Comparison of ENCODE assay signal across 14 cellular contexts in the genomic region with DNA sequence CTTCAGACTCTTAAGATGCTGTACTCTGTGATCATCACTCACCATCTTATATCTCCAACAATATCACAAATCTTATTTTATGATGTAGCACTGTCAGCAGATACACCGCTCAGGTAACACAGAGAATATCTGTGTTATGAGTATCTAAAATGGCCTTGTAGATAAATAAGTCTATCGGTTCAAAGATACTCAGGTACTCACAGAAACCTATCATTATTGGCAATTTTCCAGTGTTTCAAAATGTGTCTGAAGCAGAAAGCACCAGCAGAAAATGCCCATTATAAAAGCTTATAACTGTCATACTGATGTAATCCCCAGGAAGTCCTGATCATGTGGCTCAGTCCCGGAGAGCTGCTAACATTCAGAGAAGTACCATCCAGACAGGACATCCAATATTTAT.
"Had no signal": no experiment of that assay in that cellular context is flagged by ENCODE, and none has a peak within 500 bp of the region (broad histone marks: within the 10 kb centered on the region; RNA-seq: fewer than 3 reads in every experiment).

No MANE protein-coding gene starts in this region.

- H3K27me3 ChIP-seq: body of pancreas, gastroesophageal sphincter, heart right ventricle, left lung, ovary, tibial nerve had no signal

- H3K4me3 ChIP-seq: body of pancreas, gastroesophageal sphincter, heart right ventricle, left lung, ovary, psoas muscle, tibial nerve had no signal

- H3K27ac ChIP-seq: body of pancreas, gastroesophageal sphincter, heart right ventricle, left lung, ovary, psoas muscle, tibial nerve had no signal

- DNase-seq: activated CD4-positive, alpha-beta T cell treated with anti-CD3 and anti-CD28 coated beads, Interleukin-2, amount 50 U/mL, for 48 hours; amniotic stem cell; body of pancreas; caudate nucleus; heart right ventricle; left lung; ovary; psoas muscle; right cardiac atrium; stimulated activated CD4-positive, alpha-beta T cell treated with anti-CD3 and anti-CD28 coated beads, Interleukin-2, amount 100 ng/mL, for 24 hours; stimulated activated naive CD8-positive, alpha-beta T cell treated with anti-CD3 and anti-CD28 coated beads, Interleukin-15, Interleukin-2, amounts not matched to agents 100 U/mL and 50 U/mL, for 24 hours; T-helper 2 cell had no signal

- H3K36me3 ChIP-seq: gastroesophageal sphincter, heart right ventricle, left lung, ovary, tibial nerve had no signal

- H3K9me3 ChIP-seq: body of pancreas, gastroesophageal sphincter, heart right ventricle, left lung, ovary, psoas muscle, tibial nerve had no signal

- H3K4me1 ChIP-seq: body of pancreas, gastroesophageal sphincter, heart right ventricle, left lung, psoas muscle had no signal
